ENCODE assay signal across 8 cellular contexts in the genomic region with DNA sequence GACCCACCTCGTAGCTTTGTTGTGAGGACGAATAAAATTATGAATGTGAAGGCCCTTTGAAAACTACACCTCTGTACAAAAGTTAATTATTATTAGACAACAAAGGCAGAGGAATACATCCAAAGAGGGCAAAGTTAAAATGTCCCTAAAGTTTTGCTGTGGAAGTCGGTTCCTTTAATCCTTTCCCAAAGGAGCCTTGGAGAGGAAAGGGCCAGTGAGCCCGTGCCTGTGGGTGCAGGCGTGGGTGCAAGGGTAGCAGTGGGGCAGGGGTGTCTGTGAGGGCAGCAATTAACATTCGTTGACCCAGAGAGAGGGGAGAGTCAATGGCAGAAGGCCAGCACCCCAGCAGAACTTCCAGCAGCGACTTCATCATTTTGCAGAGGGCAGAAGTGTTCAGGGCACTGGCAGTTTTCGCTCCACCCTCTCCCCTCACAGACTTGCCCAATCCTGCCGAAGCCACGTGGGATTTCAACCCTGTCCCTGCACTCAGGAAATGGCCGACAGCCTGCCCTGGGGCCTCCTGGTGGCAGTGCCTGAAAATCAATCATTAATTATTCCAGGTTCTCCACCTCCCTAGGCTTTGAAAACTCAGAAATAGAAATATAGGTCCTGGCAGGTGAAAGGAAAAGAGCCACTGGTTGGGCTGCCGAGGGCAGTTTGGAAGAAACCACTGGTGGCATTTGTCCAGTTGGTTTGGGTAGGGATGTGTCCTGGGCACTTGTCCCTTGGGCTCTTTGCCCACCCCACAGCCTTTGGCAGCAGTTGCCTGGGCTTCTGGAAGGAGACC. TPM values are rescaled to one million over a fixed set of nuclear protein-coding genes. Genes with fewer than 3 reads are reported as not detected.
DNase-seq lines count a peak whose midpoint lies in the region; ATAC-seq and TF ChIP-seq lines count a peak whose summit lies in the region.

No MANE protein-coding gene starts in this region.

- H3K9ac ChIP-seq in Loucy (ENCODE audit: low read depth, low read length, poor library complexity, severe bottlenecking): no peak overlapping the region

- H3K27me3 ChIP-seq in Loucy (ENCODE audit: insufficient read depth, low read length, poor library complexity, severe bottlenecking) (no peaks in the 10 kb centered on the region), BE2C (no peaks in the 10 kb centered on the region; the same call in 1 of the 2 replicates)
- peaks cover under 1% of the 10 kb centered on the region for H3K27me3 ChIP-seq in CD8-positive, alpha-beta T cell (ENCODE audit: insufficient read depth, low read length)

- POLR2A ChIA-PET in AG04449 (lab: Yijun Ruan, JAX): interaction anchor here (1.0 to 1.2 kb wide), 3 partner anchors 42 to 46 kb away, joined by 3 read pairs; no protein-coding TSS in a partner anchor
- POLR2A ChIA-PET in CD8-positive, alpha-beta T cell (lab: Charles Lee): no interaction called here

- DNase-seq in AG04449 (ENCODE audit: low read depth, low spot score): no peak
- DNase-seq in chondrocyte (ENCODE audit: low spot score): no peak
- peak; percentile 66 to 85 (median 73) for DNase-seq in mucosa of descending colon
- DNase-seq in BE2C: no peak
- DNase-seq in effector CD4-positive, alpha-beta T cell: no peak
- no peak for DNase-seq in effector CD8-positive, alpha-beta T cell (lab: John Stamatoyannopoulos, UW)
- no peak for DNase-seq in CD8-positive, alpha-beta T cell

- no peaks in the 10 kb centered on the region for H3K36me3 Mint-ChIP-seq in chondrocyte (ENCODE audit: low read depth)
- no peaks in the 10 kb centered on the region for H3K36me3 Mint-ChIP-seq in CD8-positive, alpha-beta T cell

- peak overlapping the region; percentile 99 for H3K27ac Mint-ChIP-seq in chondrocyte (ENCODE audit: unreplicated experiment)
- H3K27ac Mint-ChIP-seq in CD8-positive, alpha-beta T cell: no peak overlapping the region

- CTCF ChIA-PET in AG04449 (lab: Yijun Ruan, JAX): interaction anchor here (0.6 to 1.3 kb wide), 11 partner anchors 8 to 146 kb away, joined by 3 to 4 read pairs (median 3); no protein-coding TSS in a partner anchor
- CTCF ChIA-PET in CD8-positive, alpha-beta T cell (lab: Charles Lee): interaction anchor here (0.8 to 1.0 kb wide), 2 partner anchors 34 to 107 kb away, joined by 3 read pairs; no protein-coding TSS in a partner anchor

- no peak overlapping the region for H2AFZ ChIP-seq in Loucy (ENCODE audit: low read length)

- H3K27ac ChIP-seq in CD8-positive, alpha-beta T cell (ENCODE audit: low read depth, low read length): no peak overlapping the region

- no peaks in the 10 kb centered on the region for H3K79me2 ChIP-seq in Loucy (ENCODE audit: insufficient read depth, low read length)

- H3K4me3 ChIP-seq in AG04449 (ENCODE audit: low read depth, low read length) (no peak overlapping the region), Loucy (ENCODE audit: low read length, poor library complexity, severe bottlenecking) (no peak overlapping the region), mucosa of descending colon (no peak overlapping the region), BE2C (ENCODE audit: low read depth, low read length) (no peak overlapping the region)
- H3K4me3 ChIP-seq in CD8-positive, alpha-beta T cell (ENCODE audit: low read depth, low read length): no peak overlapping the region

- no peaks in the 10 kb centered on the region for H4K20me1 ChIP-seq in Loucy (ENCODE audit: insufficient read depth, low read length, poor library complexity, severe bottlenecking)

- no peak overlapping the region for H3K4me3 Mint-ChIP-seq in chondrocyte (ENCODE audit: unreplicated experiment)
- no peak overlapping the region for H3K4me3 Mint-ChIP-seq in CD8-positive, alpha-beta T cell

- peak; percentile 88 for ATAC-seq in mucosa of descending colon
- no peak for ATAC-seq in CD8-positive, alpha-beta T cell

- no peaks in the 10 kb centered on the region for H3K9me3 Mint-ChIP-seq in chondrocyte (ENCODE audit: low read depth)
- H3K9me3 Mint-ChIP-seq in CD8-positive, alpha-beta T cell: no peaks in the 10 kb centered on the region

- H3K36me3 ChIP-seq in Loucy (ENCODE audit: insufficient read depth, low read length): no peaks in the 10 kb centered on the region
- no peaks in the 10 kb centered on the region for H3K36me3 ChIP-seq in mucosa of descending colon (ENCODE audit: low read depth)
- no peaks in the 10 kb centered on the region for H3K36me3 ChIP-seq in BE2C
- H3K36me3 ChIP-seq in CD8-positive, alpha-beta T cell (ENCODE audit: insufficient read depth, low read length): no peaks in the 10 kb centered on the region

- no peaks in the 10 kb centered on the region for H3F3A ChIP-seq in Loucy (ENCODE audit: low read depth)

- H3K4me1 Mint-ChIP-seq in chondrocyte (ENCODE audit: low read depth): peaks cover 46% of the 10 kb centered on the region
- H3K4me1 Mint-ChIP-seq in CD8-positive, alpha-beta T cell (ENCODE audit: low read depth): no peaks in the 10 kb centered on the region

- no peaks in the 10 kb centered on the region for H3K9me3 ChIP-seq in Loucy (ENCODE audit: insufficient read depth, low read depth, low read length)
- H3K9me3 ChIP-seq in mucosa of descending colon: no peaks in the 10 kb centered on the region
- no peaks in the 10 kb centered on the region for H3K9me3 ChIP-seq in BE2C
- H3K9me3 ChIP-seq in CD8-positive, alpha-beta T cell (ENCODE audit: low read length): no peaks in the 10 kb centered on the region

- peak; percentile 5 for TF ChIP-seq CTCF in AG04449 (IDR thresholded peaks at IDR 0.05; ENCODE audit: insufficient read depth, low read length, missing control alignments)
- 0 out of 2 replicates have a peak, but pooled peaks have one; percentile 28 for TF ChIP-seq CTCF in Loucy (conservative IDR thresholded peaks at IDR 0.05; ENCODE audit: low read length)
- peak; percentile 58 for TF ChIP-seq CTCF in chondrocyte (IDR thresholded peaks at IDR 0.05)
- TF ChIP-seq CTCF in mucosa of descending colon (IDR thresholded peaks at IDR 0.05): no peak
- TF ChIP-seq CTCF in BE2C (IDR thresholded peaks at IDR 0.05; ENCODE audit: low read depth, low read length): no peak
- no peak for TF ChIP-seq CTCF in CD8-positive, alpha-beta T cell (IDR thresholded peaks at IDR 0.05)

- H3K4me1 ChIP-seq in Loucy (ENCODE audit: insufficient read depth, low read length, poor library complexity, severe bottlenecking) (no peaks in the 10 kb centered on the region), mucosa of descending colon (ENCODE audit: low read depth) (peaks cover 16% of the 10 kb centered on the region), BE2C (no peaks in the 10 kb centered on the region)
- peaks cover under 1% of the 10 kb centered on the region for H3K4me1 ChIP-seq in CD8-positive, alpha-beta T cell (ENCODE audit: insufficient read depth, low read length)

- H3K4me2 ChIP-seq in Loucy (ENCODE audit: low read depth, low read length, poor library complexity, severe bottlenecking): no peak overlapping the region

- no peaks in the 10 kb centered on the region for H3K27me3 Mint-ChIP-seq in chondrocyte (ENCODE audit: low read depth)
- no peaks in the 10 kb centered on the region for H3K27me3 Mint-ChIP-seq in CD8-positive, alpha-beta T cell (ENCODE audit: low read depth)

- H3K9me2 ChIP-seq in Loucy (replicated peaks; ENCODE audit: low read depth, low read length): no peaks in the 10 kb centered on the region

- intact Hi-C loops in mucosa of descending colon (cut with DNase I, micrococcal nuclease): no loop called here
- intact Hi-C loops in CD8-positive, alpha-beta T cell (cut with DNase I, micrococcal nuclease): no loop called here

RNA-seq across cellular contexts. Expression of gene PAX8, which starts 4.2 kb away (rescaled TPM):
- total RNA-seq in chondrocyte (0.29 TPM in 1 of 3 replicates, not detected in the others), mucosa of descending colon (1 to 10 TPM in 2 of 3 donors, under 1 TPM in 1; 0.82 to 6.2 (median 4.8) TPM)
- polyA plus RNA-seq in BE2C (2012; ENCODE audit: insufficient read depth, insufficient read length, low read depth): not detected
- under 1 TPM; 0.08 to 0.35 TPM for total RNA-seq in CD8-positive, alpha-beta T cell

Comparison
In these comparisons a context has a peak if more than half of its experiments do, and no peak if none do; other contexts are left out.
1. DNase-seq: peak in mucosa of descending colon (3 of 3); none in AG04449 (single experiment), chondrocyte (single experiment), BE2C (single experiment), effector CD4-positive, alpha-beta T cell (single experiment), effector CD8-positive, alpha-beta T cell (single experiment) and CD8-positive, alpha-beta T cell (0 of 7).
2. CTCF ChIP-seq: peak in AG04449 (single experiment), Loucy (single experiment) and chondrocyte (single experiment); none in mucosa of descending colon (single experiment), BE2C (single experiment) and CD8-positive, alpha-beta T cell (single experiment).